Comparison of ENCODE assay signal across 1 cellular context in the genomic region with DNA sequence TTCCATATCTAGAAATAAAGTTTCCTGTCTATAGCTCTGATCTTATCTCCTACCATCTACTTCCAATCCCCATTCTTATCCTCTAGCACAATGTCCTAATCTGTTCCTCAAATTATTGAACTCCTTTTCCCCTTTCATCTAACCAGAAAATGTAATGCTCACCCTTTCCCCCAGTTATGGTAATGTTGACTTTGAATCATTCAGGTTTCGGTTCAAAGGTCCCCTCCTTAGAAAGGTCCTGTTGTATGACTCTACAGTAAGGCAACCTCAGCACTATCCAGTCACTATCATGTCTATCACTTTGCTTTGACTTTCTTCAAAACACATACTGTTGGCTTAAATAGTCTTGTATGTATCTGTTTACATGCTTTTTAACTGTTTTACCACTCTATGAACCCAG.
TF ChIP-seq lines count a peak whose summit lies in the region.

No MANE protein-coding gene starts in this region.

TF ChIP-seq in HepG2, 621 proteins besides CTCF, POLR2A, EP300 and RAD21 (continued from another document and continues in another):
- TF ChIP-seq, protein P1, sequence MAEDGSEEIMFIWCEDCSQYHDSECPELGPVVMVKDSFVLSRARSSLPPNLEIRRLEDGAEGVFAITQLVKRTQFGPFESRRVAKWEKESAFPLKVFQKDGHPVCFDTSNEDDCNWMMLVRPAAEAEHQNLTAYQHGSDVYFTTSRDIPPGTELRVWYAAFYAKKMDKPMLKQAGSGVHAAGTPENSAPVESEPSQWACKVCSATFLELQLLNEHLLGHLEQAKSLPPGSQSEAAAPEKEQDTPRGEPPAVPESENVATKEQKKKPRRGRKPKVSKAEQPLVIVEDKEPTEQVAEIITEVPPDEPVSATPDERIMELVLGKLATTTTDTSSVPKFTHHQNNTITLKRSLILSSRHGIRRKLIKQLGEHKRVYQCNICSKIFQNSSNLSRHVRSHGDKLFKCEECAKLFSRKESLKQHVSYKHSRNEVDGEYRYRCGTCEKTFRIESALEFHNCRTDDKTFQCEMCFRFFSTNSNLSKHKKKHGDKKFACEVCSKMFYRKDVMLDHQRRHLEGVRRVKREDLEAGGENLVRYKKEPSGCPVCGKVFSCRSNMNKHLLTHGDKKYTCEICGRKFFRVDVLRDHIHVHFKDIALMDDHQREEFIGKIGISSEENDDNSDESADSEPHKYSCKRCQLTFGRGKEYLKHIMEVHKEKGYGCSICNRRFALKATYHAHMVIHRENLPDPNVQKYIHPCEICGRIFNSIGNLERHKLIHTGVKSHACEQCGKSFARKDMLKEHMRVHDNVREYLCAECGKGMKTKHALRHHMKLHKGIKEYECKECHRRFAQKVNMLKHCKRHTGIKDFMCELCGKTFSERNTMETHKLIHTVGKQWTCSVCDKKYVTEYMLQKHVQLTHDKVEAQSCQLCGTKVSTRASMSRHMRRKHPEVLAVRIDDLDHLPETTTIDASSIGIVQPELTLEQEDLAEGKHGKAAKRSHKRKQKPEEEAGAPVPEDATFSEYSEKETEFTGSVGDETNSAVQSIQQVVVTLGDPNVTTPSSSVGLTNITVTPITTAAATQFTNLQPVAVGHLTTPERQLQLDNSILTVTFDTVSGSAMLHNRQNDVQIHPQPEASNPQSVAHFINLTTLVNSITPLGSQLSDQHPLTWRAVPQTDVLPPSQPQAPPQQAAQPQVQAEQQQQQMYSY (CRISPR knock-in tag; IDR thresholded peaks at IDR 0.05): no peak
- TF ChIP-seq DPF2 (CRISPR knock-in tag; IDR thresholded peaks at IDR 0.05; ENCODE audit: borderline replicate concordance, low read depth) (0 out of 2 replicates have a peak, but pooled peaks have one; percentile 20), ELF3 (CRISPR knock-in tag; IDR thresholded peaks at IDR 0.05) (peak; percentile 16; the same call in 1 of the 2 replicates), SNAPC2 (CRISPR knock-in tag; IDR thresholded peaks at IDR 0.05) (no peak), RARA (CRISPR knock-in tag; IDR thresholded peaks at IDR 0.05) (peak; percentile 70), MED1 (CRISPR knock-in tag; IDR thresholded peaks at IDR 0.05) (0 out of 2 replicates have a peak, but pooled peaks have one; percentile 36), MAFK (conservative IDR thresholded peaks at IDR 0.05 in 1 of 2, IDR thresholded peaks at IDR 0.05 in 1 of 2; ENCODE audit: low read length in 2 of 2) (peak; percentile 76 to 85), ASH2L (IDR thresholded peaks at IDR 0.05; ENCODE audit: insufficient read length, low read depth, low read length) (peak; percentile 11), AGO1 (IDR thresholded peaks at IDR 0.05; ENCODE audit: low read depth, low read length, poor library complexity, severe bottlenecking) (no peak), YEATS4 (CRISPR knock-in tag; IDR thresholded peaks at IDR 0.05; ENCODE audit: borderline replicate concordance) (no peak), NR1H2 (CRISPR knock-in tag; IDR thresholded peaks at IDR 0.05; ENCODE audit: borderline replicate concordance, low read depth) (no peak), ARNT2 (CRISPR knock-in tag; IDR thresholded peaks at IDR 0.05; ENCODE audit: low read depth) (no peak), HNRNPUL1 (IDR thresholded peaks at IDR 0.05; ENCODE audit: low read depth, low read length) (no peak), EHMT2 (IDR thresholded peaks at IDR 0.05; ENCODE audit: borderline replicate concordance, low read depth, low read length) (peak; percentile 54; the same call in 1 of the 2 replicates), HMG20A (CRISPR knock-in tag; IDR thresholded peaks at IDR 0.05; ENCODE audit: borderline replicate concordance) (peak; percentile 86; the same call in 1 of the 2 replicates), MAF1 (CRISPR knock-in tag; IDR thresholded peaks at IDR 0.05; ENCODE audit: borderline replicate concordance) (no peak), SRF (IDR thresholded peaks at IDR 0.05; ENCODE audit: low read depth, low read length) (peak; percentile 63; the same call in 1 of the 2 replicates), SALL1 (CRISPR knock-in tag; IDR thresholded peaks at IDR 0.05) (peak; percentile 53; the same call in 1 of the 2 replicates), FOSL1 (CRISPR knock-in tag; IDR thresholded peaks at IDR 0.05; ENCODE audit: borderline replicate concordance) (peak; percentile 69; the same call in 1 of the 2 replicates), LCORL (IDR thresholded peaks at IDR 0.05) (peak; percentile 38; the same call in 1 of the 2 replicates), LCORL (CRISPR knock-in tag; IDR thresholded peaks at IDR 0.05) (no peak), TCF7 (IDR thresholded peaks at IDR 0.05; ENCODE audit: low read depth) (peak; percentile 64), JUNB (CRISPR knock-in tag; IDR thresholded peaks at IDR 0.05; ENCODE audit: borderline replicate concordance) (peak; percentile 63; the same call in 1 of the 2 replicates), CEBPG (CRISPR knock-in tag; IDR thresholded peaks at IDR 0.05) (peak; percentile 45), HNRNPK (IDR thresholded peaks at IDR 0.05; ENCODE audit: low read depth, low read length, poor library complexity, severe bottlenecking) (peak; percentile 11), PPARG (CRISPR knock-in tag; conservative IDR thresholded peaks at IDR 0.05) (peak; percentile 100), HOXA3 (CRISPR knock-in tag; IDR thresholded peaks at IDR 0.05) (no peak), ZNF12 (CRISPR knock-in tag; IDR thresholded peaks at IDR 0.05) (0 out of 2 replicates have a peak, but pooled peaks have one; percentile 28), SOX6 (IDR thresholded peaks at IDR 0.05) (no peak), SOX6 (CRISPR knock-in tag; IDR thresholded peaks at IDR 0.05) (peak; percentile 68; the same call in 1 of the 2 replicates), NR2F6 (IDR thresholded peaks at IDR 0.05) (peak; percentile 27; the same call in 1 of the 2 replicates), NR2F6 (CRISPR knock-in tag; IDR thresholded peaks at IDR 0.05) (no peak), MIER2 (CRISPR knock-in tag; IDR thresholded peaks at IDR 0.05) (0 out of 2 replicates have a peak, but pooled peaks have one; percentile 27), ZNF282 (IDR thresholded peaks at IDR 0.05; ENCODE audit: partially characterized antibody) (no peak), ZNF331 (CRISPR knock-in tag; IDR thresholded peaks at IDR 0.05) (peak; percentile 46; the same call in 1 of the 2 replicates)
- TF ChIP-seq, protein P2, sequence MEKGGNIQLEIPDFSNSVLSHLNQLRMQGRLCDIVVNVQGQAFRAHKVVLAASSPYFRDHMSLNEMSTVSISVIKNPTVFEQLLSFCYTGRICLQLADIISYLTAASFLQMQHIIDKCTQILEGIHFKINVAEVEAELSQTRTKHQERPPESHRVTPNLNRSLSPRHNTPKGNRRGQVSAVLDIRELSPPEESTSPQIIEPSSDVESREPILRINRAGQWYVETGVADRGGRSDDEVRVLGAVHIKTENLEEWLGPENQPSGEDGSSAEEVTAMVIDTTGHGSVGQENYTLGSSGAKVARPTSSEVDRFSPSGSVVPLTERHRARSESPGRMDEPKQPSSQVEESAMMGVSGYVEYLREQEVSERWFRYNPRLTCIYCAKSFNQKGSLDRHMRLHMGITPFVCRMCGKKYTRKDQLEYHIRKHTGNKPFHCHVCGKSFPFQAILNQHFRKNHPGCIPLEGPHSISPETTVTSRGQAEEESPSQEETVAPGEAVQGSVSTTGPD (CRISPR knock-in tag; IDR thresholded peaks at IDR 0.05): peak; percentile 96
- TF ChIP-seq, protein P3, sequence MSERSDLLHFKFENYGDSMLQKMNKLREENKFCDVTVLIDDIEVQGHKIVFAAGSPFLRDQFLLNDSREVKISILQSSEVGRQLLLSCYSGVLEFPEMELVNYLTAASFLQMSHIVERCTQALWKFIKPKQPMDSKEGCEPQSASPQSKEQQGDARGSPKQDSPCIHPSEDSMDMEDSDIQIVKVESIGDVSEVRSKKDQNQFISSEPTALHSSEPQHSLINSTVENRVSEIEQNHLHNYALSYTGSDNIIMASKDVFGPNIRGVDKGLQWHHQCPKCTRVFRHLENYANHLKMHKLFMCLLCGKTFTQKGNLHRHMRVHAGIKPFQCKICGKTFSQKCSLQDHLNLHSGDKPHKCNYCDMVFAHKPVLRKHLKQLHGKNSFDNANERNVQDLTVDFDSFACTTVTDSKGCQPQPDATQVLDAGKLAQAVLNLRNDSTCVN (CRISPR knock-in tag; IDR thresholded peaks at IDR 0.05; ENCODE audit: borderline replicate concordance): no peak
- TF ChIP-seq, protein P4, sequence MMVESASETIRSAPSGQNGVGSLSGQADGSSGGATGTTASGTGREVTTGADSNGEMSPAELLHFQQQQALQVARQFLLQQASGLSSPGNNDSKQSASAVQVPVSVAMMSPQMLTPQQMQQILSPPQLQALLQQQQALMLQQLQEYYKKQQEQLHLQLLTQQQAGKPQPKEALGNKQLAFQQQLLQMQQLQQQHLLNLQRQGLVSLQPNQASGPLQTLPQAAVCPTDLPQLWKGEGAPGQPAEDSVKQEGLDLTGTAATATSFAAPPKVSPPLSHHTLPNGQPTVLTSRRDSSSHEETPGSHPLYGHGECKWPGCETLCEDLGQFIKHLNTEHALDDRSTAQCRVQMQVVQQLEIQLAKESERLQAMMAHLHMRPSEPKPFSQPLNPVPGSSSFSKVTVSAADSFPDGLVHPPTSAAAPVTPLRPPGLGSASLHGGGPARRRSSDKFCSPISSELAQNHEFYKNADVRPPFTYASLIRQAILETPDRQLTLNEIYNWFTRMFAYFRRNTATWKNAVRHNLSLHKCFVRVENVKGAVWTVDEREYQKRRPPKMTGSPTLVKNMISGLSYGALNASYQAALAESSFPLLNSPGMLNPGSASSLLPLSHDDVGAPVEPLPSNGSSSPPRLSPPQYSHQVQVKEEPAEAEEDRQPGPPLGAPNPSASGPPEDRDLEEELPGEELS (CRISPR knock-in tag; IDR thresholded peaks at IDR 0.05): 0 out of 2 replicates have a peak, but pooled peaks have one; percentile 27
- TF ChIP-seq, protein P5, sequence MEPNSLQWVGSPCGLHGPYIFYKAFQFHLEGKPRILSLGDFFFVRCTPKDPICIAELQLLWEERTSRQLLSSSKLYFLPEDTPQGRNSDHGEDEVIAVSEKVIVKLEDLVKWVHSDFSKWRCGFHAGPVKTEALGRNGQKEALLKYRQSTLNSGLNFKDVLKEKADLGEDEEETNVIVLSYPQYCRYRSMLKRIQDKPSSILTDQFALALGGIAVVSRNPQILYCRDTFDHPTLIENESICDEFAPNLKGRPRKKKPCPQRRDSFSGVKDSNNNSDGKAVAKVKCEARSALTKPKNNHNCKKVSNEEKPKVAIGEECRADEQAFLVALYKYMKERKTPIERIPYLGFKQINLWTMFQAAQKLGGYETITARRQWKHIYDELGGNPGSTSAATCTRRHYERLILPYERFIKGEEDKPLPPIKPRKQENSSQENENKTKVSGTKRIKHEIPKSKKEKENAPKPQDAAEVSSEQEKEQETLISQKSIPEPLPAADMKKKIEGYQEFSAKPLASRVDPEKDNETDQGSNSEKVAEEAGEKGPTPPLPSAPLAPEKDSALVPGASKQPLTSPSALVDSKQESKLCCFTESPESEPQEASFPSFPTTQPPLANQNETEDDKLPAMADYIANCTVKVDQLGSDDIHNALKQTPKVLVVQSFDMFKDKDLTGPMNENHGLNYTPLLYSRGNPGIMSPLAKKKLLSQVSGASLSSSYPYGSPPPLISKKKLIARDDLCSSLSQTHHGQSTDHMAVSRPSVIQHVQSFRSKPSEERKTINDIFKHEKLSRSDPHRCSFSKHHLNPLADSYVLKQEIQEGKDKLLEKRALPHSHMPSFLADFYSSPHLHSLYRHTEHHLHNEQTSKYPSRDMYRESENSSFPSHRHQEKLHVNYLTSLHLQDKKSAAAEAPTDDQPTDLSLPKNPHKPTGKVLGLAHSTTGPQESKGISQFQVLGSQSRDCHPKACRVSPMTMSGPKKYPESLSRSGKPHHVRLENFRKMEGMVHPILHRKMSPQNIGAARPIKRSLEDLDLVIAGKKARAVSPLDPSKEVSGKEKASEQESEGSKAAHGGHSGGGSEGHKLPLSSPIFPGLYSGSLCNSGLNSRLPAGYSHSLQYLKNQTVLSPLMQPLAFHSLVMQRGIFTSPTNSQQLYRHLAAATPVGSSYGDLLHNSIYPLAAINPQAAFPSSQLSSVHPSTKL (CRISPR knock-in tag; IDR thresholded peaks at IDR 0.05): peak; percentile 88
- TF ChIP-seq, protein P6, sequence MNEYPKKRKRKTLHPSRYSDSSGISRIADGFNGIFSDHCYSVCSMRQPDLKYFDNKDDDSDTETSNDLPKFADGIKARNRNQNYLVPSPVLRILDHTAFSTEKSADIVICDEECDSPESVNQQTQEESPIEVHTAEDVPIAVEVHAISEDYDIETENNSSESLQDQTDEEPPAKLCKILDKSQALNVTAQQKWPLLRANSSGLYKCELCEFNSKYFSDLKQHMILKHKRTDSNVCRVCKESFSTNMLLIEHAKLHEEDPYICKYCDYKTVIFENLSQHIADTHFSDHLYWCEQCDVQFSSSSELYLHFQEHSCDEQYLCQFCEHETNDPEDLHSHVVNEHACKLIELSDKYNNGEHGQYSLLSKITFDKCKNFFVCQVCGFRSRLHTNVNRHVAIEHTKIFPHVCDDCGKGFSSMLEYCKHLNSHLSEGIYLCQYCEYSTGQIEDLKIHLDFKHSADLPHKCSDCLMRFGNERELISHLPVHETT (CRISPR knock-in tag; conservative IDR thresholded peaks at IDR 0.05): no peak
- TF ChIP-seq, protein P7, sequence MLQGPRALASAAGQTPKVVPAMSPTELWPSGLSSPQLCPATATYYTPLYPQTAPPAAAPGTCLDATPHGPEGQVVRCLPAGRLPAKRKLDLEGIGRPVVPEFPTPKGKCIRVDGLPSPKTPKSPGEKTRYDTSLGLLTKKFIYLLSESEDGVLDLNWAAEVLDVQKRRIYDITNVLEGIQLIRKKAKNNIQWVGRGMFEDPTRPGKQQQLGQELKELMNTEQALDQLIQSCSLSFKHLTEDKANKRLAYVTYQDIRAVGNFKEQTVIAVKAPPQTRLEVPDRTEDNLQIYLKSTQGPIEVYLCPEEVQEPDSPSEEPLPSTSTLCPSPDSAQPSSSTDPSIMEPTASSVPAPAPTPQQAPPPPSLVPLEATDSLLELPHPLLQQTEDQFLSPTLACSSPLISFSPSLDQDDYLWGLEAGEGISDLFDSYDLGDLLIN (CRISPR knock-in tag; IDR thresholded peaks at IDR 0.05; ENCODE audit: borderline replicate concordance): no peak
- TF ChIP-seq, protein P8, sequence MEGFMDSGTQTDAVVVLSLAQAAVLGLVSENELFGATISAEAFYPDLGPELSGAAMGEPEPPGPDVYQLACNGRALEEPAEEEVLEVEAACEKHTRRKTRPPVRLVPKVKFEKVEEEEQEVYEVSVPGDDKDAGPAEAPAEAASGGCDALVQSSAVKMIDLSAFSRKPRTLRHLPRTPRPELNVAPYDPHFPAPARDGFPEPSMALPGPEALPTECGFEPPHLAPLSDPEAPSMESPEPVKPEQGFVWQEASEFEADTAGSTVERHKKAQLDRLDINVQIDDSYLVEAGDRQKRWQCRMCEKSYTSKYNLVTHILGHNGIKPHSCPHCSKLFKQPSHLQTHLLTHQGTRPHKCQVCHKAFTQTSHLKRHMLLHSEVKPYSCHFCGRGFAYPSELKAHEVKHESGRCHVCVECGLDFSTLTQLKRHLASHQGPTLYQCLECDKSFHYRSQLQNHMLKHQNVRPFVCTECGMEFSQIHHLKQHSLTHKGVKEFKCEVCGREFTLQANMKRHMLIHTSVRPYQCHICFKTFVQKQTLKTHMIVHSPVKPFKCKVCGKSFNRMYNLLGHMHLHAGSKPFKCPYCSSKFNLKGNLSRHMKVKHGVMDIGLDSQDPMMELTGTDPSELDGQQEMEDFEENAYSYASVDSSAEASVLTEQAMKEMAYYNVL (CRISPR knock-in tag; IDR thresholded peaks at IDR 0.05; ENCODE audit: borderline replicate concordance): peak; percentile 34; the same call in 1 of the 2 replicates
